ENCODE assay signal across 16 cellular contexts in genomic region chr10:47090903-47091302, GRCh38.
DNase-seq lines count a peak whose midpoint lies in the region; ATAC-seq and TF ChIP-seq lines count a peak whose summit lies in the region.
"Had no signal": no experiment of that assay in that cellular context is flagged by ENCODE, and none has a peak within 500 bp of the region (broad histone marks: within the 10 kb centered on the region; RNA-seq: fewer than 3 reads in every experiment).

No MANE protein-coding gene starts in this region.

- H3K36me3 Mint-ChIP-seq in activated CD8-positive, alpha-beta memory T cell treated with anti-CD3 and anti-CD28 coated beads, Interleukin-2, amount 10 ng/mL, durations not matched to agents 7 days and 5 days: no peaks in the 10 kb centered on the region
- H3K36me3 Mint-ChIP-seq in stimulated activated naive B cell treated with anti-CD40 and anti-IgM and Interleukin-4, amounts not matched to agents 10 μg/mL and 1 μg/mL and 100 μg/mL, for 72 hours: no peaks in the 10 kb centered on the region
- H3K36me3 Mint-ChIP-seq in MCF 10A (ENCODE audit: insufficient read depth, unreplicated experiment): no peaks in the 10 kb centered on the region

- peaks cover 2% of the 10 kb centered on the region for H3K27me3 Mint-ChIP-seq in activated CD8-positive, alpha-beta memory T cell treated with anti-CD3 and anti-CD28 coated beads, Interleukin-2, amount 10 ng/mL, durations not matched to agents 7 days and 5 days
- H3K27me3 Mint-ChIP-seq in stimulated activated naive B cell treated with anti-CD40 and anti-IgM and Interleukin-4, amounts not matched to agents 10 μg/mL and 1 μg/mL and 100 μg/mL, for 72 hours: peaks cover 6 to 30% of the 10 kb centered on the region in 2 donors
- H3K27me3 Mint-ChIP-seq in MCF 10A (ENCODE audit: insufficient read depth, unreplicated experiment): peaks cover 25% of the 10 kb centered on the region

- no peak overlapping the region for H3K4me3 ChIP-seq in HEK293 (ENCODE audit: low read depth, low read length)
- H3K4me3 ChIP-seq: GM12878 had no signal

- BruUV-seq in MCF 10A (replicated peaks; lab: Mats Ljungman, UMichigan): no TSS peak

- CTCF ChIA-PET in HEK293 (lab: Yijun Ruan, JAX): interaction anchor here (1.1 kb wide), 1 partner anchor 13 kb away, joined by 3 read pairs; no protein-coding TSS in a partner anchor
- CTCF ChIA-PET in activated CD8-positive, alpha-beta memory T cell treated with anti-CD3 and anti-CD28 coated beads, Interleukin-2, amount 10 ng/mL, durations not matched to agents 7 days and 5 days (lab: Charles Lee): no interaction called here
- CTCF ChIA-PET in MCF 10A (lab: Yijun Ruan, JAX): interaction anchor here (2.3 kb wide), 1 partner anchor 43 kb away, joined by 8 read pairs; no protein-coding TSS in a partner anchor

- no peak for ATAC-seq in activated CD8-positive, alpha-beta memory T cell treated with anti-CD3 and anti-CD28 coated beads, Interleukin-2, amount 10 ng/mL, durations not matched to agents 7 days and 5 days
- no peak for ATAC-seq in stimulated activated naive B cell treated with anti-CD40 and anti-IgM and Interleukin-4, amounts not matched to agents 10 μg/mL and 1 μg/mL and 100 μg/mL, for 72 hours (replicated peaks)
- no peak for ATAC-seq in SK-N-SH treated with all-trans-retinoic acid at 6 μM for 48 hours
- ATAC-seq: GM12878, HCT116, Panc1, Right ventricle myocardium inferior had no signal

- H3K27ac ChIP-seq in HEK293 (ENCODE audit: extremely low read depth, low read depth, low read length): no peak overlapping the region

- no peaks in the 10 kb centered on the region for H3K4me1 ChIP-seq in HEK293 (ENCODE audit: control insufficient read depth, insufficient read depth, low read length)

- no peaks in the 10 kb centered on the region for H3K9me3 ChIP-seq in HEK293 (ENCODE audit: control insufficient read depth, insufficient read depth, low read depth, low read length)

- intact Hi-C loops in MCF 10A (cut with micrococcal nuclease): no loop called here

- no peak overlapping the region for H3K4me3 Mint-ChIP-seq in activated CD8-positive, alpha-beta memory T cell treated with anti-CD3 and anti-CD28 coated beads, Interleukin-2, amount 10 ng/mL, durations not matched to agents 7 days and 5 days
- H3K4me3 Mint-ChIP-seq in stimulated activated naive B cell treated with anti-CD40 and anti-IgM and Interleukin-4, amounts not matched to agents 10 μg/mL and 1 μg/mL and 100 μg/mL, for 72 hours: no peak overlapping the region
- no peak overlapping the region for H3K4me3 Mint-ChIP-seq in MCF 10A (ENCODE audit: unreplicated experiment)

- H3K27ac Mint-ChIP-seq in activated CD8-positive, alpha-beta memory T cell treated with anti-CD3 and anti-CD28 coated beads, Interleukin-2, amount 10 ng/mL, durations not matched to agents 7 days and 5 days: no peak overlapping the region
- peak overlapping the region; percentile 4 for H3K27ac Mint-ChIP-seq in stimulated activated naive B cell treated with anti-CD40 and anti-IgM and Interleukin-4, amounts not matched to agents 10 μg/mL and 1 μg/mL and 100 μg/mL, for 72 hours
- no peak overlapping the region for H3K27ac Mint-ChIP-seq in MCF 10A (ENCODE audit: low read depth, unreplicated experiment)

- DNase-seq in activated CD8-positive, alpha-beta memory T cell treated with anti-CD3 and anti-CD28 coated beads, Interleukin-2, amount 10 ng/mL, durations not matched to agents 7 days and 5 days: peak; percentile 25
- DNase-seq in left kidney (ENCODE audit: low read depth, low spot score) (peak; percentile 11), MCF 10A (ENCODE audit: unreplicated experiment) (no peak)
- DNase-seq in stimulated activated naive B cell treated with anti-CD40 and anti-IgM and Interleukin-4, amounts not matched to agents 10 μg/mL and 1 μg/mL and 100 μg/mL, for 72 hours: no peak
- DNase-seq in stimulated activated CD4-positive, alpha-beta T cell treated with anti-CD3 and anti-CD28 coated beads, Interleukin-4, amount 100 ng/mL, for 24 hours: no peak
- DNase-seq: C1 segment of cervical spinal cord, DMS153, NCI-H1092 treated with DMSO at 0.1 percent for 48 hours, NCI-H1694, NCI-H748 treated with DMSO at 0.1 percent for 48 hours had no signal

- H3K36me3 ChIP-seq in HEK293 (ENCODE audit: control insufficient read depth in 2 of 2, insufficient read depth in 1 of 2, low read length in 2 of 2): no peaks in the 10 kb centered on the region

- TF ChIP-seq CTCF in HEK293 (tag by site-specific recombination; IDR thresholded peaks at IDR 0.05) (no peak), MCF 10A (IDR thresholded peaks at IDR 0.05; ENCODE audit: unreplicated experiment) (no peak)

- H3K9me3 Mint-ChIP-seq in activated CD8-positive, alpha-beta memory T cell treated with anti-CD3 and anti-CD28 coated beads, Interleukin-2, amount 10 ng/mL, durations not matched to agents 7 days and 5 days (ENCODE audit: low read depth): no peaks in the 10 kb centered on the region
- H3K9me3 Mint-ChIP-seq in stimulated activated naive B cell treated with anti-CD40 and anti-IgM and Interleukin-4, amounts not matched to agents 10 μg/mL and 1 μg/mL and 100 μg/mL, for 72 hours: peaks cover 2 to 4% of the 10 kb centered on the region in 2 donors
- H3K9me3 Mint-ChIP-seq in MCF 10A (ENCODE audit: unreplicated experiment): no peaks in the 10 kb centered on the region

- POLR2A ChIA-PET in HEK293 (lab: Yijun Ruan, JAX): no interaction called here
- POLR2A ChIA-PET in MCF 10A (lab: Yijun Ruan, JAX): no interaction called here

- H3K4me1 Mint-ChIP-seq in activated CD8-positive, alpha-beta memory T cell treated with anti-CD3 and anti-CD28 coated beads, Interleukin-2, amount 10 ng/mL, durations not matched to agents 7 days and 5 days: no peaks in the 10 kb centered on the region
- peaks cover 0 to 3% of the 10 kb centered on the region in 2 donors for H3K4me1 Mint-ChIP-seq in stimulated activated naive B cell treated with anti-CD40 and anti-IgM and Interleukin-4, amounts not matched to agents 10 μg/mL and 1 μg/mL and 100 μg/mL, for 72 hours
- H3K4me1 Mint-ChIP-seq in MCF 10A (ENCODE audit: insufficient read depth, unreplicated experiment): no peaks in the 10 kb centered on the region

TF ChIP-seq in HEK293, 187 proteins besides CTCF, POLR2A, EP300 and RAD21:
- no peak for TF ChIP-seq ZNF391 (tag by site-specific recombination; IDR thresholded peaks at IDR 0.05; ENCODE audit: borderline replicate concordance, low read depth)
- 0 out of 2 replicates have a peak, but pooled peaks have one; percentile 15 for TF ChIP-seq ZIC2 (tag by site-specific recombination; IDR thresholded peaks at IDR 0.05)

TF ChIP-seq in SK-N-SH treated with all-trans-retinoic acid at 6 μM for 48 hours, 23 proteins besides CTCF, POLR2A, EP300 and RAD21:
- TF ChIP-seq PPARA (CRISPR knock-in tag; IDR thresholded peaks at IDR 0.05; ENCODE audit: borderline replicate concordance) (no peak), POU6F1 (CRISPR knock-in tag; IDR thresholded peaks at IDR 0.05; ENCODE audit: borderline replicate concordance, low read depth) (no peak), OSR1 (CRISPR knock-in tag; IDR thresholded peaks at IDR 0.05) (no peak), ZNF565 (CRISPR knock-in tag; conservative IDR thresholded peaks at IDR 0.05; ENCODE audit: low read depth) (no peak), BACH2 (CRISPR knock-in tag; IDR thresholded peaks at IDR 0.05; ENCODE audit: borderline replicate concordance) (no peak), ISL1 (CRISPR knock-in tag; IDR thresholded peaks at IDR 0.05) (no peak), ESRRG (CRISPR knock-in tag; IDR thresholded peaks at IDR 0.05) (no peak), ARNTL (CRISPR knock-in tag; IDR thresholded peaks at IDR 0.05; ENCODE audit: borderline replicate concordance, low read depth) (no peak), TCF4 (CRISPR knock-in tag; IDR thresholded peaks at IDR 0.05; ENCODE audit: borderline replicate concordance) (no peak), PATZ1 (CRISPR knock-in tag; IDR thresholded peaks at IDR 0.05; ENCODE audit: borderline replicate concordance) (no peak), ZFP3 (CRISPR knock-in tag; IDR thresholded peaks at IDR 0.05) (no peak), ZNF8 (CRISPR knock-in tag; IDR thresholded peaks at IDR 0.05) (no peak)
TF ChIP-seq in SK-N-SH treated with all-trans-retinoic acid at 6 μM for 48 hours: peak in this region for 0.

Comparison
In these comparisons a context has a peak if more than half of its experiments do, and no peak if none do; other contexts are left out.
1. DNase-seq: peak in activated CD8-positive, alpha-beta memory T cell treated with anti-CD3 and anti-CD28 coated beads, Interleukin-2, amount 10 ng/mL, durations not matched to agents 7 days and 5 days (single experiment) and left kidney (single experiment); none in stimulated activated naive B cell treated with anti-CD40 and anti-IgM and Interleukin-4, amounts not matched to agents 10 μg/mL and 1 μg/mL and 100 μg/mL, for 72 hours (single experiment), stimulated activated CD4-positive, alpha-beta T cell treated with anti-CD3 and anti-CD28 coated beads, Interleukin-4, amount 100 ng/mL, for 24 hours (single experiment) and MCF 10A (single experiment).